ENCODE assay signal across 1 cellular context in genomic region chr17:50218771-50219315, GRCh38.
TF ChIP-seq lines count a peak whose summit lies in the region.

No MANE protein-coding gene starts in this region.

TF ChIP-seq in liver, 16 proteins besides CTCF, POLR2A, EP300 and RAD21 (continued from another document):
- TF ChIP-seq REST (IDR thresholded peaks at IDR 0.05) (no peak), EGR1 (IDR thresholded peaks at IDR 0.05; ENCODE audit: low read depth in 2 of 2) (no peak), YY1 (IDR thresholded peaks at IDR 0.05) (peak; percentile 21), ATF3 (IDR thresholded peaks at IDR 0.05) (peak; percentile 63), GABPA (IDR thresholded peaks at IDR 0.05 in 1 of 2, conservative IDR thresholded peaks at IDR 0.05 in 1 of 2) (no peak), SP1 (IDR thresholded peaks at IDR 0.05) (peak; percentile 14), FOXA1 (IDR thresholded peaks at IDR 0.05) (no peak), RXRA (IDR thresholded peaks at IDR 0.05) (peak; percentile 27 to 37), MAX (IDR thresholded peaks at IDR 0.05) (no peak), ZBTB33 (IDR thresholded peaks at IDR 0.05) (no peak), FOXA2 (IDR thresholded peaks at IDR 0.05) (no peak), HNF4G (IDR thresholded peaks at IDR 0.05) (no peak), HNF4A (conservative IDR thresholded peaks at IDR 0.05) (peak; percentile 54 to 55), TAF1 (conservative IDR thresholded peaks at IDR 0.05) (no peak)
TF ChIP-seq in liver: peak in this region for 6.
